ENCODE assay signal across 8 cellular contexts in genomic region chr11:131668867-131669780, GRCh38.
A peak's percentile ranks its signal among the peaks of the same experiment; 100 is the strongest.
DNase-seq lines count a peak whose midpoint lies in the region; ATAC-seq, FAIRE-seq and TF ChIP-seq lines count a peak whose summit lies in the region.

No MANE protein-coding gene starts in this region.

- no peak for TF ChIP-seq POLR2A in HepG2 (IDR thresholded peaks at IDR 0.05; ENCODE audit: insufficient read depth in 1 of 2, low read depth in 2 of 2, low read length in 2 of 2)
- no peak for TF ChIP-seq POLR2A in transverse colon (IDR thresholded peaks at IDR 0.05)

- H3K4me2 ChIP-seq in HepG2 (ENCODE audit: low read depth, low read length) = no peak overlapping the region

- CTCF ChIA-PET in BJ (lab: Yijun Ruan, JAX) (interaction anchor here (0.7 to 2.5 kb wide), 12 partner anchors 10 to 1537 kb away, joined by 3 to 12 read pairs (median 4); no protein-coding TSS in a partner anchor), Panc1 (lab: Charles Lee) (interaction anchor here (0.7 kb wide), 1 partner anchor 569 kb away, joined by 3 read pairs; no protein-coding TSS in a partner anchor), HepG2 (lab: Yijun Ruan, JAX; ENCODE audit: low intra/inter-chr PET ratio, low total read pairs) (no interaction called here)

- H3K9ac ChIP-seq in HepG2 (ENCODE audit: insufficient read depth, low read depth, low read length) = no peak overlapping the region

- POLR2A ChIA-PET in BJ (lab: Charles Lee) = no interaction called here
- POLR2A ChIA-PET in Panc1 (lab: Charles Lee) = no interaction called here
- POLR2A ChIA-PET in HepG2 (lab: Yijun Ruan, JAX) = no interaction called here

- TF ChIP-seq EP300 in HepG2 (IDR thresholded peaks at IDR 0.05; ENCODE audit: low read depth in 2 of 2, low read length in 2 of 2) = no peak
- TF ChIP-seq EP300 in HepG2 (CRISPR knock-in tag; IDR thresholded peaks at IDR 0.05; ENCODE audit: borderline replicate concordance) = no peak
- no peak for TF ChIP-seq EP300 in transverse colon (IDR thresholded peaks at IDR 0.05; ENCODE audit: low read depth)

- H3K4me1 ChIP-seq in Panc1 (ENCODE audit: control insufficient read depth, insufficient read depth, low read length) (no peaks in the 10 kb centered on the region), HepG2 (ENCODE audit: insufficient read depth, low read length) (no peaks in the 10 kb centered on the region), transverse colon (peaks cover 0 to 1% (median 0%) of the 10 kb centered on the region in 4 donors)

- no peak overlapping the region for H3K4me3 ChIP-seq in BJ (ENCODE audit: low read depth, low read length)
- H3K4me3 ChIP-seq in Panc1 (ENCODE audit: low read depth in 2 of 2, low read length in 2 of 2) = no peak overlapping the region
- no peak overlapping the region for H3K4me3 ChIP-seq in astrocyte of the cerebellum (ENCODE audit: low read depth, low read length)
- H3K4me3 ChIP-seq in HepG2 (replicated peaks in 1 of 3; ENCODE audit: insufficient read depth in 1 of 3, low read depth in 2 of 3, low read length in 3 of 3) = no peak overlapping the region
- H3K4me3 ChIP-seq in transverse colon = no peak overlapping the region

- no TSS peak for BruUV-seq in Panc1 (replicated peaks; lab: Mats Ljungman, UMichigan)
- BruUV-seq in HepG2 (replicated peaks; lab: Mats Ljungman, UMichigan) = no TSS peak

- no peaks in the 10 kb centered on the region for H3K79me2 ChIP-seq in HepG2 (ENCODE audit: insufficient read depth, low read length)

- no peaks in the 10 kb centered on the region for H4K20me1 ChIP-seq in HepG2 (ENCODE audit: insufficient read depth, low read length)

- in situ Hi-C loops in Panc1 (cut with HindIII; ENCODE audit: low pct_unique_long_range_greater_than_20kb, low sequenced_read_pairs) = no loop called here
- in situ Hi-C loops in astrocyte of the cerebellum (cut with HindIII; ENCODE audit: low sequenced_read_pairs) = loop anchor here (25.0 kb wide), 1 partner anchor 607 kb away; no protein-coding TSS in a partner anchor
- in situ Hi-C loops in HepG2 (cut with HindIII; ENCODE audit: extremely low pct_ligation_motif_present, low pct_unique_long_range_greater_than_20kb) = no loop called here
- in situ Hi-C loops in transverse colon (cut with MboI; ENCODE audit: low pct_ligation_motif_present in 1 of 4, low pct_unique_long_range_greater_than_20kb in 1 of 4, low sequenced_read_pairs in 3 of 4) = loop anchor here in 2 of 4 donors (25.0 kb wide), 1 partner anchor 607 kb away; no protein-coding TSS in a partner anchor

- no peaks in the 10 kb centered on the region for H3K9me3 ChIP-seq in Panc1 (ENCODE audit: control insufficient read depth, insufficient read depth, low read depth, low read length)
- H3K9me3 ChIP-seq in HepG2 (ENCODE audit: low read length) = no peaks in the 10 kb centered on the region
- no peaks in the 10 kb centered on the region for H3K9me3 ChIP-seq in transverse colon

- H3K36me3 ChIP-seq in BJ (ENCODE audit: control insufficient read depth, insufficient read depth, low read length) (no peaks in the 10 kb centered on the region), Panc1 (ENCODE audit: control insufficient read depth, insufficient read depth, low read length) (no peaks in the 10 kb centered on the region), HepG2 (replicated peaks in 1 of 2; ENCODE audit: control insufficient read depth in 1 of 2, insufficient read depth in 2 of 2, low read length in 2 of 2) (no peaks in the 10 kb centered on the region), transverse colon (no peaks in the 10 kb centered on the region)

- intact Hi-C loops in Panc1 (cut with micrococcal nuclease; ENCODE audit: unreplicated experiment) = no loop called here
- intact Hi-C loops in HepG2 (cut with micrococcal nuclease; ENCODE audit: unreplicated experiment) = no loop called here
- intact Hi-C loops in transverse colon (cut with DNase I; ENCODE audit: low total_unique reads) = no loop called here

- peak; percentile 77 for ATAC-seq in GM18517 (IDR thresholded peaks at IDR 0.05; ENCODE audit: unreplicated experiment)
- ATAC-seq in HG03045 (IDR thresholded peaks at IDR 0.05; ENCODE audit: unreplicated experiment) = peak; percentile 76
- no peak; the same call in 1 of the 2 replicates for ATAC-seq in Panc1
- ATAC-seq in HepG2 = peak; percentile 73

- TF ChIP-seq CTCF in BJ (IDR thresholded peaks at IDR 0.05; ENCODE audit: insufficient read depth, low read depth, low read length) (peak; percentile 68), Panc1 (IDR thresholded peaks at IDR 0.05) (peak; percentile 85), astrocyte of the cerebellum (IDR thresholded peaks at IDR 0.05; ENCODE audit: low read depth, low read length, missing control alignments) (peak; percentile 60), HepG2 (CRISPR knock-in tag; IDR thresholded peaks at IDR 0.05) (peak; percentile 32; the same call in 1 of the 2 replicates), transverse colon (IDR thresholded peaks at IDR 0.05) (peak in 4 of 5 experiments; percentile 25 to 43 (median 42))

- H2AFZ ChIP-seq in HepG2 (ENCODE audit: low read length) = no peak overlapping the region

- FAIRE-seq in HepG2 (lab: Jason Lieb, UNC) = no peak

- TF ChIP-seq RAD21 in HepG2 (CRISPR knock-in tag; IDR thresholded peaks at IDR 0.05) = no peak

- DNase-seq in BJ (ENCODE audit: low read depth) (no peak), Panc1 (ENCODE audit: low read depth, low spot score) (no peak), astrocyte of the cerebellum (ENCODE audit: low read depth) (no peak), HepG2 (ENCODE audit: low spot score) (peak; percentile 17), transverse colon (peak; percentile 25)
- no peak for DNase-seq in stimulated activated naive CD4-positive, alpha-beta T cell (lab: John Stamatoyannopoulos, UW)

- H3K27ac ChIP-seq in Panc1 (ENCODE audit: low read length) = no peak overlapping the region
- H3K27ac ChIP-seq in HepG2 (ENCODE audit: extremely low read length, insufficient read depth, low read length) = no peak overlapping the region
- H3K27ac ChIP-seq in transverse colon = no peak overlapping the region

- 35% methylated on average over 8 of the region's 11 CpGs for WGBS in HepG2 (ENCODE audit: low lambda C conversion rate)
- 30 to 36% methylated on average over 2 to 11 of the region's 11 CpGs for WGBS in transverse colon (ENCODE audit: low coverage in 1 of 2), 2 donors

- H3K27me3 ChIP-seq in BJ (ENCODE audit: control insufficient read depth, insufficient read depth, low read length) (no peaks in the 10 kb centered on the region), Panc1 (ENCODE audit: control insufficient read depth, insufficient read depth, low read length) (no peaks in the 10 kb centered on the region), HepG2 (ENCODE audit: control insufficient read depth in 1 of 2, insufficient read depth in 2 of 2, low read length in 2 of 2) (no peaks in the 10 kb centered on the region), transverse colon (no peaks in the 10 kb centered on the region)

TF ChIP-seq in HepG2, 621 proteins besides CTCF, POLR2A, EP300 and RAD21:
- TF ChIP-seq XRCC5 (optimal IDR thresholded peaks at IDR 0.05; ENCODE audit: low read length) (peak; percentile 31), REPIN1 (CRISPR knock-in tag; IDR thresholded peaks at IDR 0.05; ENCODE audit: borderline replicate concordance, low read depth) (peak; percentile 53; the same call in 1 of the 2 replicates), ZIK1 (CRISPR knock-in tag; IDR thresholded peaks at IDR 0.05; ENCODE audit: borderline replicate concordance, low read depth) (no peak)

Comparison
In these comparisons a context has a peak if more than half of its experiments do, and no peak if none do; other contexts are left out.
1. DNase-seq: peak in HepG2 (single experiment) and transverse colon (single experiment); none in BJ (single experiment), Panc1 (single experiment), astrocyte of the cerebellum (single experiment) and stimulated activated naive CD4-positive, alpha-beta T cell (0 of 6).
2. CTCF ChIP-seq: peak in every context shown above with its lines; median percentile 85 in Panc1; 68 in BJ; 60 in astrocyte of the cerebellum; 42 in transverse colon; 32 in HepG2.